10 cellular contexts compared by ENCODE assay signal in the genomic region with DNA sequence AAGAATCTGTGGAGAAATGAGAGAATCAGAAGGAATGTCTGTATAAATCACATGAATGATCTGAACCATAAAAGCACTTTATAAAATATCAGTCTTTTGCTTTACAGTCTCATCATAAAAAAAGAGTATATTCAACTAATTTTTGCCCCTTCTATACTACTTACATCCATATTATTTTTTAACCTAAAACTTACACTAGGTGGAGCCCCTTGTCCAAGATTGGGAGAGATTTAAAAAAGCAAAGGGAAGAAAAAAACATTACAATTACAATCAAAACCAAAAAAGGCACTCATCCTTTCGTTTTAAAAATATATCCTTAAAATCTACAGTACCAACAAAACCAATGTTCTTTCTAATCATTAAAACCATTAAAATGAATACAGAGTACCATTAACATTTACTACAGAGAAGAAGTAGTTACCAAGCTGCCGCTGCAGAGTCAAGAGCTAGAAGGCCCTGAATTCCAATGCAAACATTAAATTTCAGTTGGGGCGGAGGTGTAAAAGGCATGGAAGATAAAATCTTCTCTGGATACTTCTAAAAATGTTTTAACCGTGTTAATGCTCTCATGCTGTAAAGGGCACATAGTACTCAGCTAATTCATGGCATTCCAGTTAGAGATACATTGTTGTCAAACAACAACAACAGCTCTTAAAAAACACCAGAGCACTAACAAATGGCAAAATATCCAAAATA. TPM values are rescaled to one million over a fixed set of nuclear protein-coding genes. Genes with fewer than 3 reads are reported as not detected.
DNase-seq lines count a peak whose midpoint lies in the region; ATAC-seq and TF ChIP-seq lines count a peak whose summit lies in the region.
"Had no signal": no experiment of that assay in that cellular context is flagged by ENCODE, and none has a peak within 500 bp of the region (broad histone marks: within the 10 kb centered on the region; RNA-seq: fewer than 3 reads in every experiment).

No MANE protein-coding gene starts in this region.

- no peaks in the 10 kb centered on the region for H3K4me1 Mint-ChIP-seq in activated naive CD4-positive, alpha-beta T cell treated with anti-CD3 and anti-CD28 coated beads for 36 hours (ENCODE audit: low read depth)

- H3K4me2 ChIP-seq in parathyroid adenoma (ENCODE audit: low read length), result no peak overlapping the region

- H3K27me3 ChIP-seq in colonic mucosa (no peaks in the 10 kb centered on the region), parathyroid adenoma (ENCODE audit: control insufficient read depth, insufficient read depth, low read length) (no peaks in the 10 kb centered on the region)
- H3K27me3 ChIP-seq: BE2C, stomach had no signal

- H3K79me2 ChIP-seq in parathyroid adenoma, result peaks cover 5% of the 10 kb centered on the region

- DNase-seq in NCI-H1105 treated with DMSO at 0.1 percent for 48 hours (lab: John Stamatoyannopoulos, UW) (peak; percentile 4), NCI-H1105 (lab: John Stamatoyannopoulos, UW) (no peak), NCI-H2171 treated with DMSO at 0.1 percent for 48 hours (lab: John Stamatoyannopoulos, UW) (peak; percentile 63), colonic mucosa (no peak)
- no peak for DNase-seq in activated naive CD4-positive, alpha-beta T cell treated with anti-CD3 and anti-CD28 coated beads for 36 hours
- no peak for DNase-seq in stimulated activated naive CD8-positive, alpha-beta T cell treated with anti-CD3 and anti-CD28 coated beads, Interleukin-15, Interleukin-2, amounts not matched to agents 100 U/mL and 50 U/mL, for 24 hours
- DNase-seq: BE2C, stomach had no signal

- peaks cover 6% of the 10 kb centered on the region for H3K27me3 Mint-ChIP-seq in activated naive CD4-positive, alpha-beta T cell treated with anti-CD3 and anti-CD28 coated beads for 36 hours (ENCODE audit: low read depth)

- H3K4me3 ChIP-seq in colonic mucosa, result no peak overlapping the region
- H3K4me3 ChIP-seq in parathyroid adenoma (ENCODE audit: low read depth, low read length), result no peak overlapping the region
- H3K4me3 ChIP-seq: stomach had no signal

- intact Hi-C loops in colonic mucosa (cut with DNase I), result loop anchor here (10.0 kb wide), 1 partner anchor 244 kb away; no protein-coding TSS in a partner anchor
- intact Hi-C loops in activated naive CD4-positive, alpha-beta T cell treated with anti-CD3 and anti-CD28 coated beads for 36 hours (cut with micrococcal nuclease), result loop anchor here (5.0 to 10.0 kb wide), 2 partner anchors 104 to 287 kb away; no protein-coding TSS in a partner anchor

- H3K36me3 ChIP-seq in colonic mucosa, result no peaks in the 10 kb centered on the region
- no peaks in the 10 kb centered on the region for H3K36me3 ChIP-seq in parathyroid adenoma (ENCODE audit: control insufficient read depth, insufficient read depth, low read length)
- H3K36me3 ChIP-seq: BE2C, stomach had no signal

- TF ChIP-seq CTCF in colonic mucosa (IDR thresholded peaks at IDR 0.05), result peak; percentile 16
- TF ChIP-seq CTCF in parathyroid adenoma (IDR thresholded peaks at IDR 0.05), result peak; percentile 70

- H3K4me1 ChIP-seq in colonic mucosa (no peaks in the 10 kb centered on the region), parathyroid adenoma (peaks cover 7% of the 10 kb centered on the region)
- H3K4me1 ChIP-seq: BE2C, stomach had no signal

- H3K27ac ChIP-seq in colonic mucosa, result no peak overlapping the region
- no peak overlapping the region for H3K27ac ChIP-seq in parathyroid adenoma
- H3K27ac ChIP-seq: stomach had no signal

- CTCF ChIA-PET in activated naive CD4-positive, alpha-beta T cell treated with anti-CD3 and anti-CD28 coated beads for 36 hours (lab: Charles Lee), result interaction anchor here (0.6 to 0.7 kb wide), 2 partner anchors 120 to 418 kb away, joined by 3 read pairs; no protein-coding TSS in a partner anchor

- no peak overlapping the region for H3K27ac Mint-ChIP-seq in activated naive CD4-positive, alpha-beta T cell treated with anti-CD3 and anti-CD28 coated beads for 36 hours

- no peaks in the 10 kb centered on the region for H3K9me3 Mint-ChIP-seq in activated naive CD4-positive, alpha-beta T cell treated with anti-CD3 and anti-CD28 coated beads for 36 hours

- H3K4me3 Mint-ChIP-seq in activated naive CD4-positive, alpha-beta T cell treated with anti-CD3 and anti-CD28 coated beads for 36 hours, result no peak overlapping the region

- H3K9ac ChIP-seq in colonic mucosa (ENCODE audit: low read depth in 2 of 2, low read length in 2 of 2) (no peak overlapping the region), parathyroid adenoma (no peak overlapping the region)

- peak overlapping the region; percentile 1 for H2AFZ ChIP-seq in parathyroid adenoma

- ATAC-seq in stimulated activated naive CD8-positive, alpha-beta T cell treated with anti-CD3 and anti-CD28 coated beads, Interleukin-15, Interleukin-2, amounts not matched to agents 100 U/mL and 50 U/mL, for 24 hours, result no peak
- ATAC-seq in HG02678 (IDR thresholded peaks at IDR 0.05; ENCODE audit: unreplicated experiment), result no peak

- H3K36me3 Mint-ChIP-seq in activated naive CD4-positive, alpha-beta T cell treated with anti-CD3 and anti-CD28 coated beads for 36 hours (ENCODE audit: low read depth), result no peaks in the 10 kb centered on the region

- no peaks in the 10 kb centered on the region for H3K9me3 ChIP-seq in colonic mucosa
- H3K9me3 ChIP-seq in parathyroid adenoma (ENCODE audit: control insufficient read depth, low read length), result no peaks in the 10 kb centered on the region
- H3K9me3 ChIP-seq: BE2C, stomach had no signal

RNA-seq across cellular contexts. Expression of a gene that starts 56.7 kb away (rescaled TPM):
- 10 to 100 TPM; 43.3 to 78.0 TPM for total RNA-seq in colonic mucosa
- total RNA-seq in activated naive CD4-positive, alpha-beta T cell treated with anti-CD3 and anti-CD28 coated beads for 36 hours, result 1 to 10 TPM; 7.2 to 8.7 TPM

Comparison
In these comparisons a context has a peak if more than half of its experiments do, and no peak if none do; other contexts are left out.
1. DNase-seq: peak in NCI-H1105 treated with DMSO at 0.1 percent for 48 hours (single experiment) and NCI-H2171 treated with DMSO at 0.1 percent for 48 hours (single experiment); none in NCI-H1105 (single experiment), colonic mucosa (single experiment), activated naive CD4-positive, alpha-beta T cell treated with anti-CD3 and anti-CD28 coated beads for 36 hours (single experiment) and stimulated activated naive CD8-positive, alpha-beta T cell treated with anti-CD3 and anti-CD28 coated beads, Interleukin-15, Interleukin-2, amounts not matched to agents 100 U/mL and 50 U/mL, for 24 hours (single experiment).
2. RNA of a gene that starts 56.7 kb away (total RNA-seq): 43.3 to 78.0 TPM in colonic mucosa; 7.2 to 8.7 TPM in activated naive CD4-positive, alpha-beta T cell treated with anti-CD3 and anti-CD28 coated beads for 36 hours; every median in the first group is over 4 times any median in the second.